In genomic region chr7:93228302-93228701, GRCh38 we compare ENCODE assay signal across 8 cellular contexts. TPM values are rescaled to one million over a fixed set of nuclear protein-coding genes. Genes with fewer than 3 reads are reported as not detected.
DNase-seq lines count a peak whose midpoint lies in the region; ATAC-seq, FAIRE-seq and TF ChIP-seq lines count a peak whose summit lies in the region.

No MANE protein-coding gene starts in this region.

- no peak for ATAC-seq in CD4-positive, alpha-beta T cell (ENCODE audit: poor library complexity)
- no peak for ATAC-seq in HG03045 (IDR thresholded peaks at IDR 0.05; ENCODE audit: unreplicated experiment)

- POLR2A ChIA-PET in CD4-positive, alpha-beta T cell (lab: Charles Lee), result interaction anchor here (0.6 to 1.0 kb wide), 6 partner anchors 11 to 781 kb away, joined by 3 to 4 read pairs (median 3); partner anchors contain the start of genes RBM48 and SAMD9

- H3K27ac ChIP-seq in CD4-positive, alpha-beta T cell (ENCODE audit: low read depth, low read length), result no peak overlapping the region

- H3K9me3 ChIP-seq in CD4-positive, alpha-beta T cell (ENCODE audit: control insufficient read depth, low read length), result no peaks in the 10 kb centered on the region

- peaks cover 25% of the 10 kb centered on the region for H3K4me1 Mint-ChIP-seq in CD4-positive, alpha-beta T cell (ENCODE audit: low read depth)
- H3K4me1 Mint-ChIP-seq in nephron progenitor cell, result peaks cover 16% of the 10 kb centered on the region

- CTCF ChIA-PET in CD4-positive, alpha-beta T cell (lab: Charles Lee), result interaction anchor here (1.0 to 1.2 kb wide), 3 partner anchors 12 to 110 kb away, joined by 3 to 6 read pairs (median 4); partner anchors contain the start of gene SAMD9

- H3K27me3 Mint-ChIP-seq in CD4-positive, alpha-beta T cell, result peaks cover 4% of the 10 kb centered on the region
- H3K27me3 Mint-ChIP-seq in nephron progenitor cell (ENCODE audit: low read depth, poor library complexity), result peaks cover 39% of the 10 kb centered on the region

- H3K4me3 Mint-ChIP-seq in CD4-positive, alpha-beta T cell, result peak overlapping the region; percentile 32
- H3K4me3 Mint-ChIP-seq in nephron progenitor cell, result no peak overlapping the region

- peaks cover 8% of the 10 kb centered on the region for H3K36me3 Mint-ChIP-seq in CD4-positive, alpha-beta T cell (ENCODE audit: low read depth)
- no peaks in the 10 kb centered on the region for H3K36me3 Mint-ChIP-seq in nephron progenitor cell (ENCODE audit: low read depth)

- intact Hi-C loops in CD4-positive, alpha-beta T cell (cut with DNase I, micrococcal nuclease), result loop anchor here in 1 of 2 experiments (5.0 to 10.0 kb wide), 5 partner anchors 391 to 1284 kb away; partner anchors contain the start of genes AKAP9 and CDK6

- H3K27ac Mint-ChIP-seq in CD4-positive, alpha-beta T cell, result peak overlapping the region; percentile 76
- no peak overlapping the region for H3K27ac Mint-ChIP-seq in nephron progenitor cell

- TF ChIP-seq CTCF in CD4-positive, alpha-beta T cell (IDR thresholded peaks at IDR 0.05), result peak; percentile 94
- TF ChIP-seq CTCF in nephron progenitor cell (IDR thresholded peaks at IDR 0.05), result peak; percentile 78

- FAIRE-seq in endometrium (lab: Jason Lieb, UNC), result peak; percentile 86

- H3K27me3 ChIP-seq in CD4-positive, alpha-beta T cell (ENCODE audit: control insufficient read depth, insufficient read depth, low read length), result no peaks in the 10 kb centered on the region

- no peak for DNase-seq in CD4-positive, alpha-beta T cell
- peak; percentile 6 for DNase-seq in GM19238 (ENCODE audit: insufficient read length, low spot score)
- DNase-seq in NCI-H1092 (lab: John Stamatoyannopoulos, UW), result peak; percentile 73
- peak; percentile 53 to 59 for DNase-seq in SHP77 (lab: John Stamatoyannopoulos, UW)
- peak; percentile 26 for DNase-seq in nephron progenitor cell
- DNase-seq in activated CD8-positive, alpha-beta memory T cell treated with anti-CD3 and anti-CD28 coated beads for 24 hours, result no peak

- no peaks in the 10 kb centered on the region for H3K9me3 Mint-ChIP-seq in CD4-positive, alpha-beta T cell
- no peaks in the 10 kb centered on the region for H3K9me3 Mint-ChIP-seq in nephron progenitor cell

RNA-seq across cellular contexts. Expression of gene HEPACAM2, which starts 2.0 kb away (rescaled TPM):
- total RNA-seq in CD4-positive, alpha-beta T cell, result not detected

RNA-seq across cellular contexts. Expression of gene VPS50, which starts 3.9 kb away (rescaled TPM):
- total RNA-seq in CD4-positive, alpha-beta T cell, result 10 to 100 TPM; 13.2 to 17.3 TPM

Comparison
In these comparisons a context has a peak if more than half of its experiments do, and no peak if none do; other contexts are left out.
1. DNase-seq: peak in GM19238 (single experiment), NCI-H1092 (single experiment), SHP77 (2 of 2) and nephron progenitor cell (single experiment); none in CD4-positive, alpha-beta T cell (0 of 10) and activated CD8-positive, alpha-beta memory T cell treated with anti-CD3 and anti-CD28 coated beads for 24 hours (single experiment).